1 cellular context compared by ENCODE assay signal in genomic region chr4:51844157-51845054, GRCh38.
TF ChIP-seq lines count a peak whose summit lies in the region.

No MANE protein-coding gene starts in this region.

TF ChIP-seq in HepG2, 621 proteins besides CTCF, POLR2A, EP300 and RAD21 (continued from another document and continues in another):
- TF ChIP-seq, protein P1, sequence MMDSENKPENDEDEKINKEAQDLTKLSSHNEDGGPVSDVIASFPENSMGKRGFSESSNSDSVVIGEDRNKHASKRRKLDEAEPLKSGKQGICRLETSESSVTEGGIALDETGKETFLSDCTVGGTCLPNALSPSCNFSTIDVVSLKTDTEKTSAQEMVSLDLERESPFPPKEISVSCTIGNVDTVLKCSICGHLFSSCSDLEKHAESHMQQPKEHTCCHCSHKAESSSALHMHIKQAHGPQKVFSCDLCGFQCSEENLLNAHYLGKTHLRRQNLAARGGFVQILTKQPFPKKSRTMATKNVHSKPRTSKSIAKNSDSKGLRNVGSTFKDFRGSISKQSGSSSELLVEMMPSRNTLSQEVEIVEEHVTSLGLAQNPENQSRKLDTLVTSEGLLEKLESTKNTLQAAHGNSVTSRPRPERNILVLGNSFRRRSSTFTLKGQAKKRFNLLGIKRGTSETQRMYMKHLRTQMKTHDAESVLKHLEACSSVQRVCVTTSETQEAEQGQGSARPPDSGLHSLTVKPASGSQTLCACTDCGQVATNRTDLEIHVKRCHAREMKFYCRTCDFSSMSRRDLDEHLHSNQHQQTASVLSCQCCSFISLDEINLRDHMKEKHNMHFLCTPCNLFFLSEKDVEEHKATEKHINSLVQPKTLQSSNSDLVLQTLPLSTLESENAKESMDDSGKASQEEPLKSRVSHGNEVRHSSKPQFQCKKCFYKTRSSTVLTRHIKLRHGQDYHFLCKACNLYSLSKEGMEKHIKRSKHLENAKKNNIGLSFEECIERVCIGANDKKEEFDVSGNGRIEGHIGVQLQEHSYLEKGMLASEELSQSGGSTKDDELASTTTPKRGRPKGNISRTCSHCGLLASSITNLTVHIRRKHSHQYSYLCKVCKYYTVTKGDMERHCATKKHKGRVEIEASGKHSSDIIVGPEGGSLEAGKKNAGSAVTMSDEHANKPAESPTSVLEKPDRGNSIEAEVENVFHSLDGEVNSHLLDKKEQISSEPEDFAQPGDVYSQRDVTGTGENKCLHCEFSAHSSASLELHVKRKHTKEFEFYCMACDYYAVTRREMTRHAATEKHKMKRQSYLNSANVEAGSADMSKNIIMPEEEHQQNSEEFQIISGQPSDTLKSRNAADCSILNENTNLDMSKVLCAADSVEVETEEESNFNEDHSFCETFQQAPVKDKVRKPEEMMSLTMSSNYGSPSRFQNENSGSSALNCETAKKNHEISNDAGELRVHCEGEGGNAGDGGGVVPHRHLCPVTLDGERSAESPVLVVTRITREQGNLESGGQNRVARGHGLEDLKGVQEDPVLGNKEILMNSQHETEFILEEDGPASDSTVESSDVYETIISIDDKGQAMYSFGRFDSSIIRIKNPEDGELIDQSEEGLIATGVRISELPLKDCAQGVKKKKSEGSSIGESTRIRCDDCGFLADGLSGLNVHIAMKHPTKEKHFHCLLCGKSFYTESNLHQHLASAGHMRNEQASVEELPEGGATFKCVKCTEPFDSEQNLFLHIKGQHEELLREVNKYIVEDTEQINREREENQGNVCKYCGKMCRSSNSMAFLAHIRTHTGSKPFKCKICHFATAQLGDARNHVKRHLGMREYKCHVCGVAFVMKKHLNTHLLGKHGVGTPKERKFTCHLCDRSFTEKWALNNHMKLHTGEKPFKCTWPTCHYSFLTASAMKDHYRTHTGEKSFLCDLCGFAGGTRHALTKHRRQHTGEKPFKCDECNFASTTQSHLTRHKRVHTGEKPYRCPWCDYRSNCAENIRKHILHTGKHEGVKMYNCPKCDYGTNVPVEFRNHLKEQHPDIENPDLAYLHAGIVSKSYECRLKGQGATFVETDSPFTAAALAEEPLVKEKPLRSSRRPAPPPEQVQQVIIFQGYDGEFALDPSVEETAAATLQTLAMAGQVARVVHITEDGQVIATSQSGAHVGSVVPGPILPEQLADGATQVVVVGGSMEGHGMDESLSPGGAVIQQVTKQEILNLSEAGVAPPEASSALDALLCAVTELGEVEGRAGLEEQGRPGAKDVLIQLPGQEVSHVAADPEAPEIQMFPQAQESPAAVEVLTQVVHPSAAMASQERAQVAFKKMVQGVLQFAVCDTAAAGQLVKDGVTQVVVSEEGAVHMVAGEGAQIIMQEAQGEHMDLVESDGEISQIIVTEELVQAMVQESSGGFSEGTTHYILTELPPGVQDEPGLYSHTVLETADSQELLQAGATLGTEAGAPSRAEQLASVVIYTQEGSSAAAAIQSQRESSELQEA (CRISPR knock-in tag; IDR thresholded peaks at IDR 0.05; ENCODE audit: not compliant biosample characterization), result no peak
- peak; percentile 14; the same call in 1 of the 2 replicates for TF ChIP-seq GABPA (IDR thresholded peaks at IDR 0.05; ENCODE audit: low read depth, low read length)
- peak; percentile 75 for TF ChIP-seq GABPA (CRISPR knock-in tag; IDR thresholded peaks at IDR 0.05; ENCODE audit: low read depth)
- no peak for TF ChIP-seq ZNF883 (CRISPR knock-in tag; IDR thresholded peaks at IDR 0.05; ENCODE audit: not compliant biosample characterization)
- TF ChIP-seq CCAR2 (optimal IDR thresholded peaks at IDR 0.05; ENCODE audit: low read depth, low read length), result no peak
- no peak for TF ChIP-seq MTF2 (CRISPR knock-in tag; IDR thresholded peaks at IDR 0.05; ENCODE audit: borderline replicate concordance)
- no peak for TF ChIP-seq NFATC3 (CRISPR knock-in tag; IDR thresholded peaks at IDR 0.05)
- peak; percentile 34; the same call in 1 of the 2 replicates for TF ChIP-seq ATF2 (CRISPR knock-in tag; IDR thresholded peaks at IDR 0.05)
- no peak for TF ChIP-seq ZNF207 (IDR thresholded peaks at IDR 0.05; ENCODE audit: borderline replicate concordance)
- TF ChIP-seq CBX5 (CRISPR knock-in tag; IDR thresholded peaks at IDR 0.05; ENCODE audit: borderline replicate concordance), result 0 out of 2 replicates have a peak, but pooled peaks have one; percentile 45
- TF ChIP-seq RFXANK (CRISPR knock-in tag; IDR thresholded peaks at IDR 0.05), result no peak
- TF ChIP-seq ZNF331 (CRISPR knock-in tag; IDR thresholded peaks at IDR 0.05), result peak; percentile 29; the same call in 1 of the 2 replicates
- TF ChIP-seq BCL6 (CRISPR knock-in tag; IDR thresholded peaks at IDR 0.05), result no peak
- no peak for TF ChIP-seq BRCA1 (CRISPR knock-in tag; IDR thresholded peaks at IDR 0.05)
- no peak for TF ChIP-seq ZNF546 (CRISPR knock-in tag; conservative IDR thresholded peaks at IDR 0.05)
- TF ChIP-seq TFE3 (CRISPR knock-in tag; IDR thresholded peaks at IDR 0.05), result peak; percentile 78
- peak; percentile 38; the same call in 1 of the 2 replicates for TF ChIP-seq KLF12 (CRISPR knock-in tag; IDR thresholded peaks at IDR 0.05; ENCODE audit: borderline replicate concordance)
- TF ChIP-seq KLF16 (CRISPR knock-in tag; IDR thresholded peaks at IDR 0.05), result peak in 1 of 2 experiments; percentile 23; a peak in 1 of 4 replicates
- TF ChIP-seq RFX1 (IDR thresholded peaks at IDR 0.05), result no peak
- TF ChIP-seq, protein P2, sequence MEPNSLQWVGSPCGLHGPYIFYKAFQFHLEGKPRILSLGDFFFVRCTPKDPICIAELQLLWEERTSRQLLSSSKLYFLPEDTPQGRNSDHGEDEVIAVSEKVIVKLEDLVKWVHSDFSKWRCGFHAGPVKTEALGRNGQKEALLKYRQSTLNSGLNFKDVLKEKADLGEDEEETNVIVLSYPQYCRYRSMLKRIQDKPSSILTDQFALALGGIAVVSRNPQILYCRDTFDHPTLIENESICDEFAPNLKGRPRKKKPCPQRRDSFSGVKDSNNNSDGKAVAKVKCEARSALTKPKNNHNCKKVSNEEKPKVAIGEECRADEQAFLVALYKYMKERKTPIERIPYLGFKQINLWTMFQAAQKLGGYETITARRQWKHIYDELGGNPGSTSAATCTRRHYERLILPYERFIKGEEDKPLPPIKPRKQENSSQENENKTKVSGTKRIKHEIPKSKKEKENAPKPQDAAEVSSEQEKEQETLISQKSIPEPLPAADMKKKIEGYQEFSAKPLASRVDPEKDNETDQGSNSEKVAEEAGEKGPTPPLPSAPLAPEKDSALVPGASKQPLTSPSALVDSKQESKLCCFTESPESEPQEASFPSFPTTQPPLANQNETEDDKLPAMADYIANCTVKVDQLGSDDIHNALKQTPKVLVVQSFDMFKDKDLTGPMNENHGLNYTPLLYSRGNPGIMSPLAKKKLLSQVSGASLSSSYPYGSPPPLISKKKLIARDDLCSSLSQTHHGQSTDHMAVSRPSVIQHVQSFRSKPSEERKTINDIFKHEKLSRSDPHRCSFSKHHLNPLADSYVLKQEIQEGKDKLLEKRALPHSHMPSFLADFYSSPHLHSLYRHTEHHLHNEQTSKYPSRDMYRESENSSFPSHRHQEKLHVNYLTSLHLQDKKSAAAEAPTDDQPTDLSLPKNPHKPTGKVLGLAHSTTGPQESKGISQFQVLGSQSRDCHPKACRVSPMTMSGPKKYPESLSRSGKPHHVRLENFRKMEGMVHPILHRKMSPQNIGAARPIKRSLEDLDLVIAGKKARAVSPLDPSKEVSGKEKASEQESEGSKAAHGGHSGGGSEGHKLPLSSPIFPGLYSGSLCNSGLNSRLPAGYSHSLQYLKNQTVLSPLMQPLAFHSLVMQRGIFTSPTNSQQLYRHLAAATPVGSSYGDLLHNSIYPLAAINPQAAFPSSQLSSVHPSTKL (CRISPR knock-in tag; IDR thresholded peaks at IDR 0.05), result no peak
- TF ChIP-seq, protein P3, sequence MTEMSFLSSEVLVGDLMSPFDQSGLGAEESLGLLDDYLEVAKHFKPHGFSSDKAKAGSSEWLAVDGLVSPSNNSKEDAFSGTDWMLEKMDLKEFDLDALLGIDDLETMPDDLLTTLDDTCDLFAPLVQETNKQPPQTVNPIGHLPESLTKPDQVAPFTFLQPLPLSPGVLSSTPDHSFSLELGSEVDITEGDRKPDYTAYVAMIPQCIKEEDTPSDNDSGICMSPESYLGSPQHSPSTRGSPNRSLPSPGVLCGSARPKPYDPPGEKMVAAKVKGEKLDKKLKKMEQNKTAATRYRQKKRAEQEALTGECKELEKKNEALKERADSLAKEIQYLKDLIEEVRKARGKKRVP (CRISPR knock-in tag; IDR thresholded peaks at IDR 0.05), result no peak
- TF ChIP-seq ZNF496 (CRISPR knock-in tag; IDR thresholded peaks at IDR 0.05; ENCODE audit: insufficient replicate concordance), result no peak
- no peak for TF ChIP-seq IKZF4 (CRISPR knock-in tag; IDR thresholded peaks at IDR 0.05; ENCODE audit: borderline replicate concordance, low read depth, not compliant biosample characterization)
- TF ChIP-seq KDM5B (CRISPR knock-in tag; IDR thresholded peaks at IDR 0.05; ENCODE audit: borderline replicate concordance), result peak; percentile 41; the same call in 1 of the 2 replicates
- TF ChIP-seq GATAD2A (CRISPR knock-in tag; IDR thresholded peaks at IDR 0.05), result peak; percentile 31
- TF ChIP-seq ZNF776 (CRISPR knock-in tag; IDR thresholded peaks at IDR 0.05), result no peak
- no peak for TF ChIP-seq ZFP1 (CRISPR knock-in tag; IDR thresholded peaks at IDR 0.05)
- TF ChIP-seq TMF1 (CRISPR knock-in tag; IDR thresholded peaks at IDR 0.05; ENCODE audit: low read depth), result no peak
- no peak for TF ChIP-seq ZFYVE20 (CRISPR knock-in tag; IDR thresholded peaks at IDR 0.05; ENCODE audit: borderline replicate concordance, low read depth)
- TF ChIP-seq RFX3 (CRISPR knock-in tag; IDR thresholded peaks at IDR 0.05), result peak; percentile 59
- peak; percentile 50; the same call in 1 of the 2 replicates for TF ChIP-seq HOXA3 (CRISPR knock-in tag; IDR thresholded peaks at IDR 0.05)
- no peak for TF ChIP-seq TIGD3 (CRISPR knock-in tag; IDR thresholded peaks at IDR 0.05; ENCODE audit: borderline replicate concordance)
- TF ChIP-seq ZNF121 (CRISPR knock-in tag; IDR thresholded peaks at IDR 0.05), result no peak
- TF ChIP-seq NFRKB (IDR thresholded peaks at IDR 0.05), result no peak
- no peak; the same call in 1 of the 2 replicates for TF ChIP-seq SP5 (CRISPR knock-in tag; IDR thresholded peaks at IDR 0.05; ENCODE audit: borderline replicate concordance, low read depth)
- TF ChIP-seq KMT2A (CRISPR knock-in tag; IDR thresholded peaks at IDR 0.05), result peak; percentile 97
- TF ChIP-seq ZNF234 (CRISPR knock-in tag; conservative IDR thresholded peaks at IDR 0.05), result peak; percentile 80; the same call in 1 of the 2 replicates
- TF ChIP-seq HMG20A (CRISPR knock-in tag; IDR thresholded peaks at IDR 0.05; ENCODE audit: borderline replicate concordance), result no peak
- no peak for TF ChIP-seq RFX5 (IDR thresholded peaks at IDR 0.05; ENCODE audit: low read depth, low read length)
- TF ChIP-seq ZNF230 (CRISPR knock-in tag; IDR thresholded peaks at IDR 0.05), result peak; percentile 25; the same call in 1 of the 2 replicates
- peak; percentile 65 for TF ChIP-seq AGO2 (optimal IDR thresholded peaks at IDR 0.05; ENCODE audit: low read depth, low read length)
- no peak for TF ChIP-seq JUNB (CRISPR knock-in tag; IDR thresholded peaks at IDR 0.05; ENCODE audit: borderline replicate concordance)
- no peak for TF ChIP-seq ZNF670 (CRISPR knock-in tag; IDR thresholded peaks at IDR 0.05; ENCODE audit: borderline replicate concordance)
- no peak for TF ChIP-seq SMARCE1 (IDR thresholded peaks at IDR 0.05; ENCODE audit: borderline replicate concordance)
- 0 out of 2 replicates have a peak, but pooled peaks have one; percentile 27 for TF ChIP-seq TARDBP (CRISPR knock-in tag; IDR thresholded peaks at IDR 0.05)
- TF ChIP-seq, protein P4, sequence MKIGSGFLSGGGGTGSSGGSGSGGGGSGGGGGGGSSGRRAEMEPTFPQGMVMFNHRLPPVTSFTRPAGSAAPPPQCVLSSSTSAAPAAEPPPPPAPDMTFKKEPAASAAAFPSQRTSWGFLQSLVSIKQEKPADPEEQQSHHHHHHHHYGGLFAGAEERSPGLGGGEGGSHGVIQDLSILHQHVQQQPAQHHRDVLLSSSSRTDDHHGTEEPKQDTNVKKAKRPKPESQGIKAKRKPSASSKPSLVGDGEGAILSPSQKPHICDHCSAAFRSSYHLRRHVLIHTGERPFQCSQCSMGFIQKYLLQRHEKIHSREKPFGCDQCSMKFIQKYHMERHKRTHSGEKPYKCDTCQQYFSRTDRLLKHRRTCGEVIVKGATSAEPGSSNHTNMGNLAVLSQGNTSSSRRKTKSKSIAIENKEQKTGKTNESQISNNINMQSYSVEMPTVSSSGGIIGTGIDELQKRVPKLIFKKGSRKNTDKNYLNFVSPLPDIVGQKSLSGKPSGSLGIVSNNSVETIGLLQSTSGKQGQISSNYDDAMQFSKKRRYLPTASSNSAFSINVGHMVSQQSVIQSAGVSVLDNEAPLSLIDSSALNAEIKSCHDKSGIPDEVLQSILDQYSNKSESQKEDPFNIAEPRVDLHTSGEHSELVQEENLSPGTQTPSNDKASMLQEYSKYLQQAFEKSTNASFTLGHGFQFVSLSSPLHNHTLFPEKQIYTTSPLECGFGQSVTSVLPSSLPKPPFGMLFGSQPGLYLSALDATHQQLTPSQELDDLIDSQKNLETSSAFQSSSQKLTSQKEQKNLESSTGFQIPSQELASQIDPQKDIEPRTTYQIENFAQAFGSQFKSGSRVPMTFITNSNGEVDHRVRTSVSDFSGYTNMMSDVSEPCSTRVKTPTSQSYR (CRISPR knock-in tag; IDR thresholded peaks at IDR 0.05; ENCODE audit: borderline replicate concordance), result no peak
- TF ChIP-seq KAT8 (CRISPR knock-in tag; IDR thresholded peaks at IDR 0.05), result peak; percentile 65; the same call in 1 of the 2 replicates
